In the genomic region with DNA sequence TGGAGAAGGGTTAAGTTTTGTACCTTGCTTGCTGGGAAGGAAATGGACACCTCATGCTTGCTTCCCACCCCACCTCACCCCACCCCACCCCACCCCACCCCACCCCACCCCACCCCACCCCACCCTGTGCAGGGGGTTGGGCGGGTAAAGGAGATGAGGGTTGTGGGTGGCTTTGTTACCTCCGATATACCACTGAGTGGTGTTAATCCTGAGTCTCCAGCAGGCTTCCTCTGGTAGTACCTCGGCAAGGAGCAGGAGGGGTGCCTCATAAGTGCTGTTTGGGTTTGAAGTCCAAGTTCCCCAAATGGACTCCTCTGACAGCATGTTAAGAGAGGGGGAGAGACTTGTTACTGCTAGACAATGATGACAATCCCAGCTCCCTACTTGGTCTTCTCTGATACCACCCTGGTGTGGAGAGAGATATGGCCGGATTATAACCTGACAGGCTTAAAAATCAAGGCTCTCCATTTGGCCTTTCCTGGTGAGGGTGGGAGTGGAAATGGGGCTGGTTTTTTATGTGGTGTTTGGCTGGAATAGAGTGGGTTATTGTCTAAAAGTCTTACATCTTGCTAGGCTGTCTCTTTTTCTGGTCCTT, we compare ENCODE assay signal across 1 cellular context.
TF ChIP-seq lines count a peak whose summit lies in the region.

No MANE protein-coding gene starts in this region.

TF ChIP-seq in K562, 482 proteins besides CTCF, POLR2A, EP300 and RAD21 (continued from another document and continues in another):
- TF ChIP-seq SMARCA4 (IDR thresholded peaks at IDR 0.05) (0 out of 2 replicates have a peak, but pooled peaks have one; percentile 22), ARID1B (IDR thresholded peaks at IDR 0.05) (peak; percentile 36; the same call in 1 of the 2 replicates), PHTF2 (CRISPR knock-in tag; IDR thresholded peaks at IDR 0.05) (no peak), ZNF174 (CRISPR knock-in tag; IDR thresholded peaks at IDR 0.05) (no peak), ZNF584 (CRISPR knock-in tag; IDR thresholded peaks at IDR 0.05; ENCODE audit: low read depth) (no peak), KDM1A (IDR thresholded peaks at IDR 0.05) (peak; percentile 82 to 86), FOXA1 (IDR thresholded peaks at IDR 0.05; ENCODE audit: borderline replicate concordance) (no peak), ZNF24 (IDR thresholded peaks at IDR 0.05) (no peak), MYBL2 (IDR thresholded peaks at IDR 0.05; ENCODE audit: low read depth) (no peak), MYBL2 (CRISPR knock-in tag; IDR thresholded peaks at IDR 0.05; ENCODE audit: borderline replicate concordance) (no peak), TRIM24 (IDR thresholded peaks at IDR 0.05) (no peak), STAT6 (CRISPR knock-in tag; IDR thresholded peaks at IDR 0.05) (no peak), ZBTB33 (CRISPR knock-in tag; IDR thresholded peaks at IDR 0.05) (no peak), IRF2 (CRISPR knock-in tag; IDR thresholded peaks at IDR 0.05) (no peak), USF2 (CRISPR knock-in tag; IDR thresholded peaks at IDR 0.05) (no peak), NCOA6 (IDR thresholded peaks at IDR 0.05) (no peak), GTF2F1 (IDR thresholded peaks at IDR 0.05; ENCODE audit: low read depth, low read length) (no peak), CBFA2T2 (conservative IDR thresholded peaks at IDR 0.05) (peak; percentile 48), TAF9B (IDR thresholded peaks at IDR 0.05; ENCODE audit: partially characterized antibody) (no peak), NFE2L1 (tag; IDR thresholded peaks at IDR 0.05; ENCODE audit: borderline replicate concordance, low read depth) (no peak), HOXB6 (CRISPR knock-in tag; IDR thresholded peaks at IDR 0.05; ENCODE audit: borderline replicate concordance) (no peak), HDAC1 (IDR thresholded peaks at IDR 0.05) (0 out of 4 replicates have a peak, but pooled peaks of 1 of the 2 experiments have one; percentile 48), ZNF253 (CRISPR knock-in tag; conservative IDR thresholded peaks at IDR 0.05) (no peak), POLR2AphosphoS5 (IDR thresholded peaks at IDR 0.05; ENCODE audit: control insufficient read depth, insufficient read depth, low read depth, low read length) (peak; percentile 30; the same call in 1 of the 2 replicates), ZNF175 (CRISPR knock-in tag; IDR thresholded peaks at IDR 0.05; ENCODE audit: low read depth) (no peak), STAG1 (CRISPR knock-in tag; IDR thresholded peaks at IDR 0.05; ENCODE audit: borderline replicate concordance) (no peak), ZNF239 (CRISPR knock-in tag; IDR thresholded peaks at IDR 0.05) (no peak), FIP1L1 (IDR thresholded peaks at IDR 0.05; ENCODE audit: low read depth, low read length, poor library complexity, severe bottlenecking) (no peak), POLR2B (IDR thresholded peaks at IDR 0.05; ENCODE audit: low read depth, partially characterized antibody) (no peak), LCOR (CRISPR knock-in tag; IDR thresholded peaks at IDR 0.05) (no peak), ZNF717 (CRISPR knock-in tag; IDR thresholded peaks at IDR 0.05) (no peak), ZNF217 (CRISPR knock-in tag; IDR thresholded peaks at IDR 0.05) (no peak), SMARCC2 (IDR thresholded peaks at IDR 0.05; ENCODE audit: low read depth) (no peak), THRB (CRISPR knock-in tag; conservative IDR thresholded peaks at IDR 0.05) (no peak), L3MBTL2 (IDR thresholded peaks at IDR 0.05) (no peak)
- TF ChIP-seq, protein P1, sequence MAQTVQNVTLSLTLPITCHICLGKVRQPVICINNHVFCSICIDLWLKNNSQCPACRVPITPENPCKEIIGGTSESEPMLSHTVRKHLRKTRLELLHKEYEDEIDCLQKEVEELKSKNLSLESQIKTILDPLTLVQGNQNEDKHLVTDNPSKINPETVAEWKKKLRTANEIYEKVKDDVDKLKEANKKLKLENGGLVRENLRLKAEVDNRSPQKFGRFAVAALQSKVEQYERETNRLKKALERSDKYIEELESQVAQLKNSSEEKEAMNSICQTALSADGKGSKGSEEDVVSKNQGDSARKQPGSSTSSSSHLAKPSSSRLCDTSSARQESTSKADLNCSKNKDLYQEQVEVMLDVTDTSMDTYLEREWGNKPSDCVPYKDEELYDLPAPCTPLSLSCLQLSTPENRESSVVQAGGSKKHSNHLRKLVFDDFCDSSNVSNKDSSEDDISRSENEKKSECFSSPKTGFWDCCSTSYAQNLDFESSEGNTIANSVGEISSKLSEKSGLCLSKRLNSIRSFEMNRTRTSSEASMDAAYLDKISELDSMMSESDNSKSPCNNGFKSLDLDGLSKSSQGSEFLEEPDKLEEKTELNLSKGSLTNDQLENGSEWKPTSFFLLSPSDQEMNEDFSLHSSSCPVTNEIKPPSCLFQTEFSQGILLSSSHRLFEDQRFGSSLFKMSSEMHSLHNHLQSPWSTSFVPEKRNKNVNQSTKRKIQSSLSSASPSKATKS (CRISPR knock-in tag; IDR thresholded peaks at IDR 0.05): no peak
- TF ChIP-seq, protein P2, sequence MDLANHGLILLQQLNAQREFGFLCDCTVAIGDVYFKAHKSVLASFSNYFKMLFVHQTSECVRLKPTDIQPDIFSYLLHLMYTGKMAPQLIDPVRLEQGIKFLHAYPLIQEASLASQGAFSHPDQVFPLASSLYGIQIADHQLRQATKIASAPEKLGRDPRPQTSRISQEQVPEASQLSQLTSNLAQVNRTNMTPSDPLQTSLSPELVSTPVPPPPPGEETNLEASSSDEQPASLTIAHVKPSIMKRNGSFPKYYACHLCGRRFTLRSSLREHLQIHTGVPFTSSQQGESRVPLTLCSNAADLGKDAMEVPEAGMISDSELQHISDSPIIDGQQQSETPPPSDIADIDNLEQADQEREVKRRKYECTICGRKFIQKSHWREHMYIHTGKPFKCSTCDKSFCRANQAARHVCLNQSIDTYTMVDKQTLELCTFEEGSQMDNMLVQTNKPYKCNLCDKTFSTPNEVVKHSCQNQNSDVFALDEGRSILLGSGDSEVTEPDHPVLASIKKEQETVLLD (IDR thresholded peaks at IDR 0.05): no peak
- TF ChIP-seq, protein P3, sequence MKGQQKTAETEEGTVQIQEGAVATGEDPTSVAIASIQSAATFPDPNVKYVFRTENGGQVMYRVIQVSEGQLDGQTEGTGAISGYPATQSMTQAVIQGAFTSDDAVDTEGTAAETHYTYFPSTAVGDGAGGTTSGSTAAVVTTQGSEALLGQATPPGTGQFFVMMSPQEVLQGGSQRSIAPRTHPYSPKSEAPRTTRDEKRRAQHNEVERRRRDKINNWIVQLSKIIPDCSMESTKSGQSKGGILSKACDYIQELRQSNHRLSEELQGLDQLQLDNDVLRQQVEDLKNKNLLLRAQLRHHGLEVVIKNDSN (CRISPR knock-in tag; IDR thresholded peaks at IDR 0.05): no peak
- TF ChIP-seq, protein P4, sequence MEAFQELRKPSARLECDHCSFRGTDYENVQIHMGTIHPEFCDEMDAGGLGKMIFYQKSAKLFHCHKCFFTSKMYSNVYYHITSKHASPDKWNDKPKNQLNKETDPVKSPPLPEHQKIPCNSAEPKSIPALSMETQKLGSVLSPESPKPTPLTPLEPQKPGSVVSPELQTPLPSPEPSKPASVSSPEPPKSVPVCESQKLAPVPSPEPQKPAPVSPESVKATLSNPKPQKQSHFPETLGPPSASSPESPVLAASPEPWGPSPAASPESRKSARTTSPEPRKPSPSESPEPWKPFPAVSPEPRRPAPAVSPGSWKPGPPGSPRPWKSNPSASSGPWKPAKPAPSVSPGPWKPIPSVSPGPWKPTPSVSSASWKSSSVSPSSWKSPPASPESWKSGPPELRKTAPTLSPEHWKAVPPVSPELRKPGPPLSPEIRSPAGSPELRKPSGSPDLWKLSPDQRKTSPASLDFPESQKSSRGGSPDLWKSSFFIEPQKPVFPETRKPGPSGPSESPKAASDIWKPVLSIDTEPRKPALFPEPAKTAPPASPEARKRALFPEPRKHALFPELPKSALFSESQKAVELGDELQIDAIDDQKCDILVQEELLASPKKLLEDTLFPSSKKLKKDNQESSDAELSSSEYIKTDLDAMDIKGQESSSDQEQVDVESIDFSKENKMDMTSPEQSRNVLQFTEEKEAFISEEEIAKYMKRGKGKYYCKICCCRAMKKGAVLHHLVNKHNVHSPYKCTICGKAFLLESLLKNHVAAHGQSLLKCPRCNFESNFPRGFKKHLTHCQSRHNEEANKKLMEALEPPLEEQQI (IDR thresholded peaks at IDR 0.05): no peak
- TF ChIP-seq, protein P5, sequence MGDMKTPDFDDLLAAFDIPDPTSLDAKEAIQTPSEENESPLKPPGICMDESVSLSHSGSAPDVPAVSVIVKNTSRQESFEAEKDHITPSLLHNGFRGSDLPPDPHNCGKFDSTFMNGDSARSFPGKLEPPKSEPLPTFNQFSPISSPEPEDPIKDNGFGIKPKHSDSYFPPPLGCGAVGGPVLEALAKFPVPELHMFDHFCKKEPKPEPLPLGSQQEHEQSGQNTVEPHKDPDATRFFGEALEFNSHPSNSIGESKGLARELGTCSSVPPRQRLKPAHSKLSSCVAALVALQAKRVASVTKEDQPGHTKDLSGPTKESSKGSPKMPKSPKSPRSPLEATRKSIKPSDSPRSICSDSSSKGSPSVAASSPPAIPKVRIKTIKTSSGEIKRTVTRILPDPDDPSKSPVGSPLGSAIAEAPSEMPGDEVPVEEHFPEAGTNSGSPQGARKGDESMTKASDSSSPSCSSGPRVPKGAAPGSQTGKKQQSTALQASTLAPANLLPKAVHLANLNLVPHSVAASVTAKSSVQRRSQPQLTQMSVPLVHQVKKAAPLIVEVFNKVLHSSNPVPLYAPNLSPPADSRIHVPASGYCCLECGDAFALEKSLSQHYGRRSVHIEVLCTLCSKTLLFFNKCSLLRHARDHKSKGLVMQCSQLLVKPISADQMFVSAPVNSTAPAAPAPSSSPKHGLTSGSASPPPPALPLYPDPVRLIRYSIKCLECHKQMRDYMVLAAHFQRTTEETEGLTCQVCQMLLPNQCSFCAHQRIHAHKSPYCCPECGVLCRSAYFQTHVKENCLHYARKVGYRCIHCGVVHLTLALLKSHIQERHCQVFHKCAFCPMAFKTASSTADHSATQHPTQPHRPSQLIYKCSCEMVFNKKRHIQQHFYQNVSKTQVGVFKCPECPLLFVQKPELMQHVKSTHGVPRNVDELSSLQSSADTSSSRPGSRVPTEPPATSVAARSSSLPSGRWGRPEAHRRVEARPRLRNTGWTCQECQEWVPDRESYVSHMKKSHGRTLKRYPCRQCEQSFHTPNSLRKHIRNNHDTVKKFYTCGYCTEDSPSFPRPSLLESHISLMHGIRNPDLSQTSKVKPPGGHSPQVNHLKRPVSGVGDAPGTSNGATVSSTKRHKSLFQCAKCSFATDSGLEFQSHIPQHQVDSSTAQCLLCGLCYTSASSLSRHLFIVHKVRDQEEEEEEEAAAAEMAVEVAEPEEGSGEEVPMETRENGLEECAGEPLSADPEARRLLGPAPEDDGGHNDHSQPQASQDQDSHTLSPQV (IDR thresholded peaks at IDR 0.05): no peak
